6 cellular contexts compared by ENCODE assay signal in genomic region chr1:24207709-24208108, GRCh38. TPM values are rescaled to one million over a fixed set of nuclear protein-coding genes. Genes with fewer than 3 reads are reported as not detected.
"Had no signal": no experiment of that assay in that cellular context is flagged by ENCODE, and none has a peak within 500 bp of the region (broad histone marks: within the 10 kb centered on the region; RNA-seq: fewer than 3 reads in every experiment).

No MANE protein-coding gene starts in this region.

- H3K4me3 Mint-ChIP-seq: GM23338 had no signal

- H3K27ac Mint-ChIP-seq: GM23338 had no signal

- DNase-seq: H7, IMR-90 had no signal

- ATAC-seq: GM23338, HCT116, K562 had no signal

- FAIRE-seq: HTR-8/SVneo had no signal

RNA-seq across cellular contexts. Expression of gene IFNLR1, which starts 20.6 kb away (rescaled TPM):
- total RNA-seq: IMR-90, K562 had no signal
